Comparison of ENCODE assay signal across 33 cellular contexts in genomic region chrX:136195247-136195646, GRCh38. TPM values are rescaled to one million over a fixed set of nuclear protein-coding genes. Genes with fewer than 3 reads are reported as not detected.
DNase-seq lines count a peak whose midpoint lies in the region; ATAC-seq, FAIRE-seq and TF ChIP-seq lines count a peak whose summit lies in the region.
"Had no signal": no experiment of that assay in that cellular context is flagged by ENCODE, and none has a peak within 500 bp of the region (broad histone marks: within the 10 kb centered on the region; RNA-seq: fewer than 3 reads in every experiment).

No MANE protein-coding gene starts in this region.

- intact Hi-C loops in Right ventricle myocardium inferior (cut with DNase I) (no loop called here), MCF 10A (cut with micrococcal nuclease) (no loop called here)

- no peaks in the 10 kb centered on the region for H3K9me2 ChIP-seq in hepatocyte (replicated peaks; ENCODE audit: insufficient read depth)

- no peaks in the 10 kb centered on the region for H3K9me3 Mint-ChIP-seq in MCF 10A (ENCODE audit: unreplicated experiment)
- H3K9me3 Mint-ChIP-seq: activated naive CD8-positive, alpha-beta T cell treated with anti-CD3 and anti-CD28 coated beads, Interleukin-2, amount 50 U/mL, for 24 hours; activated T-cell treated with anti-CD3 and anti-CD28 coated beads, Interleukin-2, amount 50 U/mL, for 4 hours; CD4-positive, alpha-beta T cell had no signal

- POLR2A ChIA-PET in MCF 10A (lab: Yijun Ruan, JAX): no interaction called here

- H3K27me3 ChIP-seq in right atrium auricular region (no peaks in the 10 kb centered on the region), mucosa of rectum (ENCODE audit: control insufficient read depth in 2 of 2, insufficient read depth in 2 of 2, low read length in 2 of 2) (no peaks in the 10 kb centered on the region), small intestine (ENCODE audit: control insufficient read depth in 2 of 2, insufficient read depth in 2 of 2, low read length in 2 of 2) (no peaks in the 10 kb centered on the region), hepatocyte (no peaks in the 10 kb centered on the region)
- H3K27me3 ChIP-seq: body of pancreas, spleen had no signal

- H3K79me2 ChIP-seq in hepatocyte: no peaks in the 10 kb centered on the region

- no peak for FAIRE-seq in small intestine (lab: Jason Lieb, UNC)
- FAIRE-seq: A204.1, GM12878, H1 had no signal

- H3K4me1 ChIP-seq in right atrium auricular region (peaks cover 0 to 60% of the 10 kb centered on the region in 2 donors), mucosa of rectum (ENCODE audit: control insufficient read depth in 2 of 2, insufficient read depth in 2 of 2, low read length in 2 of 2) (peaks cover 6 to 7% of the 10 kb centered on the region in 2 donors), small intestine (ENCODE audit: control insufficient read depth in 2 of 2, insufficient read depth in 1 of 2, low read depth in 1 of 2, low read length in 1 of 2) (peaks cover 2 to 10% of the 10 kb centered on the region in 2 donors), hepatocyte (ENCODE audit: insufficient read depth) (no peaks in the 10 kb centered on the region)
- H3K4me1 ChIP-seq: body of pancreas had no signal

- no peak overlapping the region for H3K4me3 ChIP-seq in right atrium auricular region
- H3K4me3 ChIP-seq in mucosa of rectum (ENCODE audit: low read length in 2 of 2): no peak overlapping the region
- no peak overlapping the region for H3K4me3 ChIP-seq in small intestine (ENCODE audit: low read depth in 1 of 2, low read length in 2 of 2)
- H3K4me3 ChIP-seq in hepatocyte: no peak overlapping the region
- H3K4me3 ChIP-seq: body of pancreas, GM12878, PC-9, spleen had no signal

- no peaks in the 10 kb centered on the region for H3K9me3 ChIP-seq in right atrium auricular region
- no peaks in the 10 kb centered on the region for H3K9me3 ChIP-seq in mucosa of rectum (ENCODE audit: control insufficient read depth in 2 of 2, low read length in 2 of 2)
- no peaks in the 10 kb centered on the region for H3K9me3 ChIP-seq in small intestine (ENCODE audit: control insufficient read depth, low read depth)
- H3K9me3 ChIP-seq in hepatocyte (ENCODE audit: low read depth): no peaks in the 10 kb centered on the region
- H3K9me3 ChIP-seq: body of pancreas, spleen had no signal

- WGBS in small intestine, 3 donors: 15 to 49% (median 45%) methylated on average over 4 of the region's 4 CpGs
- 77% methylated on average over 4 of the region's 4 CpGs for WGBS in hepatocyte (ENCODE audit: low lambda C conversion rate, missing lambda C conversion rate)

- peaks cover 21% of the 10 kb centered on the region for H3K36me3 ChIP-seq in right atrium auricular region
- no peaks in the 10 kb centered on the region for H3K36me3 ChIP-seq in mucosa of rectum (ENCODE audit: control insufficient read depth in 2 of 2, insufficient read depth in 2 of 2, low read length in 2 of 2)
- H3K36me3 ChIP-seq in small intestine (ENCODE audit: control insufficient read depth in 2 of 2, insufficient read depth in 2 of 2, low read length in 2 of 2): no peaks in the 10 kb centered on the region
- no peaks in the 10 kb centered on the region for H3K36me3 ChIP-seq in hepatocyte (replicated peaks; ENCODE audit: insufficient read depth, low read depth)
- H3K36me3 ChIP-seq: spleen, WERI-Rb-1 had no signal

- CTCF ChIA-PET in MCF 10A (lab: Yijun Ruan, JAX): no interaction called here

- no peak overlapping the region for H3K4me2 ChIP-seq in hepatocyte
- H3K4me2 ChIP-seq: PC-9 had no signal

- no peak for TF ChIP-seq CTCF in right atrium auricular region (IDR thresholded peaks at IDR 0.05)
- no peak for TF ChIP-seq CTCF in hepatocyte (IDR thresholded peaks at IDR 0.05; ENCODE audit: poor library complexity)
- no peak for TF ChIP-seq CTCF in MCF 10A (IDR thresholded peaks at IDR 0.05; ENCODE audit: unreplicated experiment)

- peaks cover 11% of the 10 kb centered on the region for H3K4me1 Mint-ChIP-seq in MCF 10A (ENCODE audit: insufficient read depth, unreplicated experiment)

- peak overlapping the region; percentile 58 to 84 for H3K27ac ChIP-seq in right atrium auricular region
- H3K27ac ChIP-seq in mucosa of rectum (ENCODE audit: low read depth in 2 of 2, low read length in 2 of 2): peak overlapping the region; percentile 32 to 53
- no peak overlapping the region for H3K27ac ChIP-seq in small intestine (ENCODE audit: low read depth in 1 of 2, low read length in 1 of 2)
- no peak overlapping the region for H3K27ac ChIP-seq in hepatocyte
- H3K27ac ChIP-seq: body of pancreas, PC-9, spleen, WERI-Rb-1 had no signal

- H2AFZ ChIP-seq in hepatocyte: no peak overlapping the region
- H2AFZ ChIP-seq: PC-9 had no signal

- ATAC-seq in Right ventricle myocardium inferior (no peak), GM18498 (IDR thresholded peaks at IDR 0.05; ENCODE audit: unreplicated experiment) (no peak)
- ATAC-seq: activated naive CD8-positive, alpha-beta T cell treated with anti-CD3 and anti-CD28 coated beads, Interleukin-2, amount 50 U/mL, for 24 hours; activated T-cell treated with anti-CD3 and anti-CD28 coated beads, Interleukin-2, amount 50 U/mL, for 4 hours; body of pancreas; GM12878; left lobe of liver; naive thymus-derived CD4-positive, alpha-beta T cell had no signal

- peaks cover 2% of the 10 kb centered on the region for H3K36me3 Mint-ChIP-seq in MCF 10A (ENCODE audit: insufficient read depth, unreplicated experiment)

- no peaks in the 10 kb centered on the region for H4K20me1 ChIP-seq in hepatocyte (ENCODE audit: insufficient read depth, poor library complexity, severe bottlenecking)

- H3K9ac ChIP-seq in mucosa of rectum (ENCODE audit: low read depth in 1 of 2, low read length in 2 of 2): no peak overlapping the region

- no peak overlapping the region for H3K27ac Mint-ChIP-seq in MCF 10A (ENCODE audit: low read depth, unreplicated experiment)
- H3K27ac Mint-ChIP-seq: activated naive CD8-positive, alpha-beta T cell treated with anti-CD3 and anti-CD28 coated beads, Interleukin-2, amount 50 U/mL, for 24 hours; CD4-positive, alpha-beta T cell had no signal

- no peak overlapping the region for H3K4me3 Mint-ChIP-seq in MCF 10A (ENCODE audit: unreplicated experiment)
- H3K4me3 Mint-ChIP-seq: activated naive CD8-positive, alpha-beta T cell treated with anti-CD3 and anti-CD28 coated beads, Interleukin-2, amount 50 U/mL, for 24 hours; activated T-cell treated with anti-CD3 and anti-CD28 coated beads, Interleukin-2, amount 50 U/mL, for 4 hours; CD4-positive, alpha-beta T cell; naive thymus-derived CD4-positive, alpha-beta T cell had no signal

- H3K27me3 Mint-ChIP-seq in MCF 10A (ENCODE audit: insufficient read depth, unreplicated experiment): peaks cover 79% of the 10 kb centered on the region
- H3K27me3 Mint-ChIP-seq: activated naive CD8-positive, alpha-beta T cell treated with anti-CD3 and anti-CD28 coated beads, Interleukin-2, amount 50 U/mL, for 24 hours; CD4-positive, alpha-beta T cell; naive thymus-derived CD4-positive, alpha-beta T cell had no signal

- no TSS peak for BruUV-seq in MCF 10A (replicated peaks; lab: Mats Ljungman, UMichigan)

- no peak for DNase-seq in right atrium auricular region (ENCODE audit: low spot score)
- no peak for DNase-seq in Right ventricle myocardium inferior (ENCODE audit: missing footprints)
- DNase-seq in small intestine: peak; percentile 53
- no peak for DNase-seq in NCI-H510A treated with DMSO at 0.1 percent for 48 hours (lab: John Stamatoyannopoulos, UW)
- DNase-seq in hepatocyte (ENCODE audit: low spot score): no peak
- no peak for DNase-seq in MCF 10A (ENCODE audit: unreplicated experiment)
- DNase-seq: activated CD4-positive, alpha-beta T cell treated with anti-CD3 and anti-CD28 coated beads for 48 hours; activated naive CD8-positive, alpha-beta T cell treated with anti-CD3 and anti-CD28 coated beads, Interleukin-2, amount 50 U/mL, for 24 hours; activated T-cell treated with anti-CD3 and anti-CD28 coated beads, Interleukin-2, amount 50 U/mL, for 4 hours; body of pancreas; CD4-positive, alpha-beta T cell; cerebellar nuclear complex; foreskin fibroblast; IMR-90; mesenchymal stem cell; naive thymus-derived CD4-positive, alpha-beta T cell; NCI-H1048; NCI-H1694; NCI-H524; nucleus accumbens; PC-9; SIG-M5; spleen; stimulated activated CD4-positive, alpha-beta T cell treated with anti-CD3 and anti-CD28 coated beads, Interleukin-2, amount 100 ng/mL, for 48 hours; substantia nigra; T-helper 9 cell; WERI-Rb-1 had no signal

RNA-seq across cellular contexts. Expression of gene FHL1, which starts 47.9 kb away (rescaled TPM):
- total RNA-seq in right atrium auricular region (1,000 to 10,000 TPM in 1 of 2 donors, 100 to 1,000 TPM in 1; 869 to 2,468 TPM), Right ventricle myocardium inferior (1,876 TPM), hepatocyte (40.0 and 55.3 TPM in 2 replicates), MCF 10A (2022) (16.6 and 19.4 TPM in 2 replicates)
- polyA plus RNA-seq in small intestine (10 to 100 TPM in 2 of 3 donors, 1 to 10 TPM in 1; 8.7 to 97.5 (median 72.5) TPM), hepatocyte (28.2 and 31.5 TPM in 2 replicates)

RNA-seq across cellular contexts. Expression of gene MAP7D3, which starts 56.0 kb away (rescaled TPM):
- total RNA-seq in right atrium auricular region (10 to 100 TPM; 10.8 to 13.4 TPM), Right ventricle myocardium inferior (13.5 TPM), hepatocyte (3.9 and 6.9 TPM in 2 replicates), MCF 10A (2022) (18.0 and 21.1 TPM in 2 replicates)
- polyA plus RNA-seq in small intestine (1 to 10 TPM in 1 of 3 donors, under 1 TPM in 1, not detected in 1; 0.81 to 2.7 TPM), hepatocyte (6.1 and 6.8 TPM in 2 replicates)

Comparison
In these comparisons a context has a peak if more than half of its experiments do, and no peak if none do; other contexts are left out.
1. H3K27ac ChIP-seq: peak in right atrium auricular region (2 of 2) and mucosa of rectum (2 of 2); none in small intestine (0 of 2) and hepatocyte (single experiment).
2. RNA of gene FHL1, which starts 47.9 kb away (total RNA-seq): 869 to 2,468 TPM in right atrium auricular region and 1,876 TPM in Right ventricle myocardium inferior (single experiment); 40.0 to 55.3 TPM in hepatocyte and 16.6 to 19.4 TPM in MCF 10A; every median in the first group is over 10 times any median in the second.